In genomic region chr1:211215577-211215976, GRCh38 we compare ENCODE assay signal across 28 cellular contexts.
"Had no signal": no experiment of that assay in that cellular context is flagged by ENCODE, and none has a peak within 500 bp of the region (broad histone marks: within the 10 kb centered on the region; RNA-seq: fewer than 3 reads in every experiment).

No MANE protein-coding gene starts in this region.

- H3K27me3 ChIP-seq: stomach, suprapubic skin, testis, thyroid gland, tibial artery, tibial nerve, transverse colon, upper lobe of left lung, upper lobe of right lung, uterus, vagina had no signal

- H3K9me3 Mint-ChIP-seq: stimulated activated effector memory CD8-positive, alpha-beta T cell treated with anti-CD3 and anti-CD28 coated beads, Interleukin-12 subunit alpha, Interleukin-12 subunit beta, amount 100 ng/mL, for 72 hours; stimulated activated memory B cell treated with anti-CD40 and anti-IgM and Interleukin-4, amounts not matched to agents 10 μg/mL and 1 μg/mL and 100 μg/mL, for 72 hours; stimulated activated naive CD8-positive, alpha-beta T cell treated with anti-CD3 and anti-CD28 coated beads, Interleukin-15, amount 100 ng/mL, for 72 hours; type B pancreatic cell had no signal

- H3K27me3 Mint-ChIP-seq: stimulated activated naive CD8-positive, alpha-beta T cell treated with anti-CD3 and anti-CD28 coated beads, Interleukin-15, amount 100 ng/mL, for 72 hours had no signal

- H3K9me3 ChIP-seq: stomach, suprapubic skin, testis, thoracic aorta, thyroid gland, tibial artery, tibial nerve, transverse colon, upper lobe of left lung, upper lobe of right lung, uterus, vagina had no signal

- H3K36me3 Mint-ChIP-seq: stimulated activated effector memory CD8-positive, alpha-beta T cell treated with anti-CD3 and anti-CD28 coated beads, Interleukin-12 subunit alpha, Interleukin-12 subunit beta, amount 100 ng/mL, for 72 hours; stimulated activated memory B cell treated with anti-CD40 and anti-IgM and Interleukin-4, amounts not matched to agents 10 μg/mL and 1 μg/mL and 100 μg/mL, for 72 hours; stimulated activated naive B cell treated with anti-CD40 and anti-IgM and Interleukin-4, amounts not matched to agents 10 μg/mL and 1 μg/mL and 100 μg/mL, for 72 hours; type B pancreatic cell had no signal

- ATAC-seq: stimulated activated effector memory CD8-positive, alpha-beta T cell treated with anti-CD3 and anti-CD28 coated beads, Interleukin-12 subunit alpha, Interleukin-12 subunit beta, amount 100 ng/mL, for 72 hours; stimulated activated memory B cell treated with anti-CD40 and anti-IgM and Interleukin-4, amounts not matched to agents 10 μg/mL and 1 μg/mL and 100 μg/mL, for 72 hours; stimulated activated naive B cell treated with anti-CD40 and anti-IgM and Interleukin-4, amounts not matched to agents 10 μg/mL and 1 μg/mL and 100 μg/mL, for 72 hours; stimulated activated naive CD8-positive, alpha-beta T cell treated with anti-CD3 and anti-CD28 coated beads, Interleukin-15, amount 100 ng/mL, for 72 hours; stimulated activated naive CD8-positive, alpha-beta T cell treated with anti-CD3 and anti-CD28 coated beads, Interleukin-15, Interleukin-2, amounts not matched to agents 100 U/mL and 50 U/mL, for 24 hours; upper lobe of right lung had no signal

- DNase-seq: stimulated activated CD4-positive, alpha-beta T cell treated with anti-CD3 and anti-CD28 coated beads, Interleukin-2, amount 100 ng/mL, for 48 hours; stimulated activated CD4-positive, alpha-beta T cell treated with anti-CD3 and anti-CD28 coated beads, Interleukin-4, amount 100 ng/mL, for 1 hour; stimulated activated CD4-positive, alpha-beta T cell treated with anti-CD3 and anti-CD28 coated beads, Interleukin-4, amount 100 ng/mL, for 24 hours; stimulated activated CD4-positive, alpha-beta T cell treated with anti-CD3 and anti-CD28 coated beads, Interleukin-4, amount 100 ng/mL, for 4 hours; stimulated activated CD8-positive, alpha-beta memory T cell treated with anti-CD3 and anti-CD28 coated beads, Interleukin-4, amount 100 ng/mL, for 48 hours; stimulated activated naive B cell treated with anti-CD40 and anti-IgM and Interleukin-4, amounts not matched to agents 10 μg/mL and 1 μg/mL and 100 μg/mL, for 72 hours; stimulated activated naive CD4-positive, alpha-beta T cell; stimulated activated naive CD4-positive, alpha-beta T cell treated with Interleukin-2 at 50 U/mL for 16 hours; stimulated activated naive CD8-positive, alpha-beta T cell treated with anti-CD3 and anti-CD28 coated beads, Interleukin-15, amount 100 ng/mL, for 72 hours; stimulated activated naive CD8-positive, alpha-beta T cell treated with anti-CD3 and anti-CD28 coated beads, Interleukin-15, Interleukin-2, amounts not matched to agents 100 U/mL and 50 U/mL, for 24 hours; stomach; substantia nigra; testis; thyroid gland; tibial artery; transverse colon; trophoblast cell; upper lobe of left lung; upper lobe of right lung; uterus had no signal

- H3K27ac Mint-ChIP-seq: stimulated activated effector memory CD8-positive, alpha-beta T cell treated with anti-CD3 and anti-CD28 coated beads, Interleukin-12 subunit alpha, Interleukin-12 subunit beta, amount 100 ng/mL, for 72 hours; stimulated activated memory B cell treated with anti-CD40 and anti-IgM and Interleukin-4, amounts not matched to agents 10 μg/mL and 1 μg/mL and 100 μg/mL, for 72 hours; stimulated activated naive B cell treated with anti-CD40 and anti-IgM and Interleukin-4, amounts not matched to agents 10 μg/mL and 1 μg/mL and 100 μg/mL, for 72 hours; stimulated activated naive CD8-positive, alpha-beta T cell treated with anti-CD3 and anti-CD28 coated beads, Interleukin-15, amount 100 ng/mL, for 72 hours; stimulated activated naive CD8-positive, alpha-beta T cell treated with anti-CD3 and anti-CD28 coated beads, Interleukin-15, Interleukin-2, amounts not matched to agents 100 ng/mL and 50 ng/mL, for 24 hours; type B pancreatic cell had no signal

- H3K4me3 ChIP-seq: stomach, suprapubic skin, testis, thoracic aorta, thyroid gland, tibial artery, tibial nerve, transverse colon, upper lobe of left lung, upper lobe of right lung, uterus, vagina had no signal

- H3K4me1 ChIP-seq: stomach, suprapubic skin, testis, thyroid gland, tibial artery, tibial nerve, transverse colon, upper lobe of left lung, upper lobe of right lung, uterus, vagina had no signal

- H3K4me3 Mint-ChIP-seq: stimulated activated effector memory CD8-positive, alpha-beta T cell treated with anti-CD3 and anti-CD28 coated beads, Interleukin-12 subunit alpha, Interleukin-12 subunit beta, amount 100 ng/mL, for 72 hours; stimulated activated memory B cell treated with anti-CD40 and anti-IgM and Interleukin-4, amounts not matched to agents 10 μg/mL and 1 μg/mL and 100 μg/mL, for 72 hours; stimulated activated naive B cell treated with anti-CD40 and anti-IgM and Interleukin-4, amounts not matched to agents 10 μg/mL and 1 μg/mL and 100 μg/mL, for 72 hours; stimulated activated naive CD8-positive, alpha-beta T cell treated with anti-CD3 and anti-CD28 coated beads, Interleukin-15, amount 100 ng/mL, for 72 hours; stimulated activated naive CD8-positive, alpha-beta T cell treated with anti-CD3 and anti-CD28 coated beads, Interleukin-15, Interleukin-2, amounts not matched to agents 100 ng/mL and 50 ng/mL, for 24 hours; type B pancreatic cell had no signal

- H3K27ac ChIP-seq: stomach, suprapubic skin, testis, thoracic aorta, thyroid gland, tibial artery, tibial nerve, transverse colon, upper lobe of left lung, upper lobe of right lung, uterus, vagina had no signal

- H3K36me3 ChIP-seq: stomach, suprapubic skin, thoracic aorta, thyroid gland, tibial artery, tibial nerve, transverse colon, upper lobe of left lung, upper lobe of right lung, uterus, vagina had no signal

- H3K4me1 Mint-ChIP-seq: stimulated activated effector memory CD8-positive, alpha-beta T cell treated with anti-CD3 and anti-CD28 coated beads, Interleukin-12 subunit alpha, Interleukin-12 subunit beta, amount 100 ng/mL, for 72 hours; stimulated activated memory B cell treated with anti-CD40 and anti-IgM and Interleukin-4, amounts not matched to agents 10 μg/mL and 1 μg/mL and 100 μg/mL, for 72 hours; stimulated activated naive B cell treated with anti-CD40 and anti-IgM and Interleukin-4, amounts not matched to agents 10 μg/mL and 1 μg/mL and 100 μg/mL, for 72 hours; stimulated activated naive CD8-positive, alpha-beta T cell treated with anti-CD3 and anti-CD28 coated beads, Interleukin-15, amount 100 ng/mL, for 72 hours had no signal
